In the genomic region with DNA sequence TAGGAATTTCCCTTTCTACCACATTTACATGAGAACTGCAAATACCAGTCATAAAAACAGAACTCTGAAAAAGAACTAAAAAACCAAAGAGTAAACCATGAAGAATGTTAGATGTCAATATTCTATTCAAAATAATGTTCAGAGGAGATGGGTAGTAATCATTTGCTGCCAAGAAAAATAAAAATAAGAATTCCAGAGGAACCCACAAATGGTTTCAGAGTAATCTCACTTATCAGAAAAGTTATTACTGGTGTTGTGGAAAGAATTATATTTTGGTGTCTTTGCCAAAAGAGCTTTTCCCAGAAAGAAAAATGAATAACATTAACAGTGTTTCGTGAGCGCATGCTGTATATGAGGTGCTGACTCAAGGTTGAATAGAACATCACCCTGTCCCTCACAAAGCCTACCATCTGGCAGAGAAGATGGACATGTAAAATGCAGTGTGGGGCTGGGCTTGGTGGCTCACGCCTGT, we compare ENCODE assay signal across 14 cellular contexts. TPM values are rescaled to one million over a fixed set of nuclear protein-coding genes. Genes with fewer than 3 reads are reported as not detected.
DNase-seq lines count a peak whose midpoint lies in the region; ATAC-seq, FAIRE-seq and TF ChIP-seq lines count a peak whose summit lies in the region.
"Had no signal": no experiment of that assay in that cellular context is flagged by ENCODE, and none has a peak within 500 bp of the region (broad histone marks: within the 10 kb centered on the region; RNA-seq: fewer than 3 reads in every experiment).

No MANE protein-coding gene starts in this region.

- H3K36me3 ChIP-seq in OCI-LY3 (replicated peaks; ENCODE audit: low read depth, low read length): peaks cover 57% of the 10 kb centered on the region
- H3K36me3 ChIP-seq in endothelial cell of umbilical vein (ENCODE audit: control insufficient read depth in 2 of 2, extremely low read depth in 1 of 2, insufficient read depth in 2 of 2, low read length in 2 of 2): peaks cover 6% of the 10 kb centered on the region in 2 experiments
- H3K36me3 ChIP-seq in testis (ENCODE audit: low read depth, missing control alignments): no peaks in the 10 kb centered on the region
- H3K36me3 ChIP-seq in Peyer's patch: peaks cover 0 to 39% (median 0%) of the 10 kb centered on the region in 3 donors

- peaks cover 31% of the 10 kb centered on the region for H3K4me1 ChIP-seq in OCI-LY3 (ENCODE audit: low read length)
- peaks cover 8% of the 10 kb centered on the region for H3K4me1 ChIP-seq in endothelial cell of umbilical vein (ENCODE audit: control insufficient read depth, extremely low read depth, insufficient read depth, low read length)
- H3K4me1 ChIP-seq in testis: peaks cover 6% of the 10 kb centered on the region
- H3K4me1 ChIP-seq in Peyer's patch: no peaks in the 10 kb centered on the region

- BruUV-seq in endothelial cell of umbilical vein (replicated peaks; lab: Mats Ljungman, UMichigan): no TSS peak

- in situ Hi-C loops in Caki2 (cut with HindIII; ENCODE audit: low pct_unique_long_range_greater_than_20kb, low sequenced_read_pairs): no loop called here

- intact Hi-C loops in endothelial cell of umbilical vein (cut with micrococcal nuclease) (no loop called here), testis (cut with DNase I; ENCODE audit: low total_unique reads) (no loop called here)

- no peak for ATAC-seq in HG02610 (IDR thresholded peaks at IDR 0.05; ENCODE audit: unreplicated experiment)
- ATAC-seq: GM23338, HepG2 had no signal

- no peak overlapping the region for H3K4me3 ChIP-seq in OCI-LY3 (ENCODE audit: low read length)
- no peak overlapping the region for H3K4me3 ChIP-seq in endothelial cell of umbilical vein (replicated peaks in 1 of 3; ENCODE audit: insufficient read depth in 1 of 3, low read depth in 1 of 3, low read length in 3 of 3)
- H3K4me3 ChIP-seq in testis: no peak overlapping the region
- no peak overlapping the region for H3K4me3 ChIP-seq in Peyer's patch
- H3K4me3 ChIP-seq: GM23338 had no signal

- TF ChIP-seq CTCF in OCI-LY3 (IDR thresholded peaks at IDR 0.05; ENCODE audit: low read depth, low read length) (no peak), endothelial cell of umbilical vein (IDR thresholded peaks at IDR 0.05; ENCODE audit: extremely low read depth in 1 of 2, insufficient read depth in 1 of 2, low read depth in 1 of 2, low read length in 2 of 2) (no peak), testis (IDR thresholded peaks at IDR 0.05) (no peak), Peyer's patch (IDR thresholded peaks at IDR 0.05) (no peak)

- DNase-seq in Caki2 (ENCODE audit: low read depth) (peak; percentile 14), endothelial cell of umbilical vein (ENCODE audit: low read depth, low spot score) (peak; percentile 90), pulmonary artery endothelial cell (ENCODE audit: low read depth, low spot score) (peak; percentile 22), testis (no peak), Peyer's patch (no peak), NCI-H446 (lab: John Stamatoyannopoulos, UW) (no peak)
- DNase-seq: NCI-H1436; nucleus accumbens; stimulated activated CD4-positive, alpha-beta T cell treated with anti-CD3 and anti-CD28 coated beads, Interleukin-2, amount 100 ng/mL, for 24 hours; stimulated activated naive CD4-positive, alpha-beta T cell had no signal

- WGBS in testis, 2 donors: 55 to 74% methylated on average over 3 of the region's 3 CpGs

- H4K20me1 ChIP-seq in OCI-LY3 (ENCODE audit: insufficient read depth, low read length): no peaks in the 10 kb centered on the region
- no peaks in the 10 kb centered on the region for H4K20me1 ChIP-seq in endothelial cell of umbilical vein (replicated peaks; ENCODE audit: control insufficient read depth, extremely low read depth, insufficient read depth, low read length)

- H3K27ac ChIP-seq in OCI-LY3 (ENCODE audit: low read length) (no peak overlapping the region), endothelial cell of umbilical vein (ENCODE audit: insufficient read depth, low read depth, low read length) (no peak overlapping the region), testis (no peak overlapping the region), Peyer's patch (no peak overlapping the region)

- no peak for FAIRE-seq in endothelial cell of umbilical vein (lab: Jason Lieb, UNC)
- FAIRE-seq: HepG2 had no signal

- H3K79me2 ChIP-seq in OCI-LY3 (ENCODE audit: low read length) (no peaks in the 10 kb centered on the region), endothelial cell of umbilical vein (ENCODE audit: control insufficient read depth, insufficient read depth, low read length) (no peaks in the 10 kb centered on the region)

- H3K9ac ChIP-seq in OCI-LY3 (ENCODE audit: low read length) (no peak overlapping the region), endothelial cell of umbilical vein (replicated peaks; ENCODE audit: extremely low read depth, insufficient read depth, low read length) (no peak overlapping the region)

- H3K4me2 ChIP-seq in OCI-LY3 (ENCODE audit: low read length): peak overlapping the region; percentile 23
- no peak overlapping the region for H3K4me2 ChIP-seq in endothelial cell of umbilical vein (ENCODE audit: insufficient read depth, low read length)
- H3K4me2 ChIP-seq: GM23338 had no signal

- H3K9me3 ChIP-seq in OCI-LY3 (ENCODE audit: insufficient read depth, low read length): no peaks in the 10 kb centered on the region
- H3K9me3 ChIP-seq in endothelial cell of umbilical vein (replicated peaks; ENCODE audit: control insufficient read depth, insufficient read depth, low read length): no peaks in the 10 kb centered on the region
- H3K9me3 ChIP-seq in testis: no peaks in the 10 kb centered on the region
- H3K9me3 ChIP-seq in Peyer's patch: no peaks in the 10 kb centered on the region

- H2AFZ ChIP-seq in OCI-LY3 (ENCODE audit: low read depth, low read length) (no peak overlapping the region), endothelial cell of umbilical vein (ENCODE audit: low read depth, low read length) (no peak overlapping the region)
- H2AFZ ChIP-seq: GM23338 had no signal

- POLR2A ChIA-PET in endothelial cell of umbilical vein (lab: Charles Lee): no interaction called here

- TF ChIP-seq POLR2A in endothelial cell of umbilical vein (IDR thresholded peaks at IDR 0.05; ENCODE audit: low read depth, low read length): no peak
- no peak for TF ChIP-seq POLR2A in testis (IDR thresholded peaks at IDR 0.05)
- no peak for TF ChIP-seq POLR2A in Peyer's patch (IDR thresholded peaks at IDR 0.05)

- H3K9me1 ChIP-seq in endothelial cell of umbilical vein (replicated peaks; ENCODE audit: control insufficient read depth, extremely low read depth, insufficient read depth, low read length): no peaks in the 10 kb centered on the region

- dilution Hi-C loops in endothelial cell of umbilical vein (cut with MboI; ENCODE audit: extremely low pct_ligation_motif_present, low sequenced_read_pairs): no loop called here

- H3K27me3 ChIP-seq in OCI-LY3 (ENCODE audit: low read depth, low read length) (no peaks in the 10 kb centered on the region), endothelial cell of umbilical vein (ENCODE audit: control insufficient read depth in 2 of 2, insufficient read depth in 2 of 2, low read length in 2 of 2) (no peaks in the 10 kb centered on the region), testis (no peaks in the 10 kb centered on the region), Peyer's patch (no peaks in the 10 kb centered on the region)

- CTCF ChIA-PET in endothelial cell of umbilical vein (lab: Charles Lee): interaction anchor here (0.8 to 1.8 kb wide), 4 partner anchors 13 to 280 kb away, joined by 3 to 5 read pairs (median 4); no protein-coding TSS in a partner anchor

TF ChIP-seq in endothelial cell of umbilical vein, 7 proteins besides CTCF, POLR2A, EP300 and RAD21:
- TF ChIP-seq JUN (IDR thresholded peaks at IDR 0.05; ENCODE audit: borderline replicate concordance, insufficient read depth, insufficient read length, low read depth) (no peak), EZH2 (IDR thresholded peaks at IDR 0.05; ENCODE audit: borderline replicate concordance, low read depth, low read length, severe bottlenecking) (no peak), MAX (IDR thresholded peaks at IDR 0.05; ENCODE audit: insufficient read depth, insufficient read length) (no peak), MYC (IDR thresholded peaks at IDR 0.05; ENCODE audit: low read depth, low read length) (no peak), GATA2 (IDR thresholded peaks at IDR 0.05; ENCODE audit: insufficient read depth, insufficient read length, low read depth, low read length) (no peak), POLR2AphosphoS5 (IDR thresholded peaks at IDR 0.05; ENCODE audit: insufficient read depth, low read depth, low read length) (no peak), FOS (IDR thresholded peaks at IDR 0.05; ENCODE audit: borderline replicate concordance, insufficient read depth, low read length) (no peak)

RNA-seq across cellular contexts. Expression of gene GPR21, which starts 35.6 kb away (rescaled TPM):
- total RNA-seq in Caki2 (2014; rRNA removed; shearing (Covaris generic); ENCODE audit: low replicate concordance): not detected in 2 replicates
- total RNA-seq in endothelial cell of umbilical vein (2.4 and 2.7 TPM in 2 replicates), pulmonary artery endothelial cell (0.35 and 0.46 TPM in 2 replicates), testis (1 to 10 TPM; 3.5 to 6.7 TPM), Peyer's patch (1 to 10 TPM in 3 of 4 donors, not detected in 1; 1.9 to 2.5 (median 1.9) TPM)
- polyA plus RNA-seq in endothelial cell of umbilical vein (0.36 and 0.62 TPM in 2 replicates), testis (ENCODE audit: insufficient read depth, low read depth, low replicate concordance) (not detected)
- polyA plus RNA-seq in endothelial cell of umbilical vein (2011; cell fraction: cytosol; rRNA removed): 0.08 TPM in 1 of 2 replicates, not detected in the other
- polyA plus RNA-seq in endothelial cell of umbilical vein (2011; cell fraction: nucleus; rRNA removed): 0.78 and 3.1 TPM in 2 replicates
- not detected in 2 replicates for polyA plus RNA-seq in endothelial cell of umbilical vein (2012)
- 32.6 and 32.7 TPM in 2 replicates for polyA minus RNA-seq in endothelial cell of umbilical vein
- polyA minus RNA-seq in endothelial cell of umbilical vein (2011; cell fraction: cytosol; rRNA and poly(A)+ RNA removed): 1.4 TPM
- 49.4 and 58.0 TPM in 2 replicates for polyA minus RNA-seq in endothelial cell of umbilical vein (2011; cell fraction: nucleus; rRNA and poly(A)+ RNA removed)
- polyA plus RNA-seq: GM23338 had no signal

Comparison
In these comparisons a context has a peak if more than half of its experiments do, and no peak if none do; other contexts are left out.
1. DNase-seq: peak in Caki2 (single experiment), endothelial cell of umbilical vein (single experiment) and pulmonary artery endothelial cell (single experiment); none in testis (single experiment), Peyer's patch (0 of 3) and NCI-H446 (0 of 2).